20 cellular contexts compared by ENCODE assay signal in the genomic region with DNA sequence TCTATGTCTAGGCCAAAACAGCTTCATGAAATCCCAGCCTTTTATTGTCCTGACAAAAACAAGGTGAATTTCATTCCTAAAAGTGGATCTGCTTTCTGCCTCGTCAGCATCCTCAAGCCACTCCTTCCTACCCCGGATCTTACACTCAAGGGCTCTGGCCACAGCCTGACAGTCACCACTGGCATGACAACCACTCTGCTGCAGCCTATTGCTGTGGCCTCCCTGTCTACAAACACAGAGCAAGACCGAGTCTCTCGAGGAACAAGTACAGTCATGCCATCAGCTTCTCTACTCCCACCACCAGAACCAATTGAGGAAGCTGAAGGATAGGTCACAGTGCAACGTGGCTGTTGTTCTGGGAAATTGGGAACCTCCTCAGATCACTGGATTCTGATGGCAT.
A peak's percentile ranks its signal among the peaks of the same experiment; 100 is the strongest.
DNase-seq lines count a peak whose midpoint lies in the region; ATAC-seq, FAIRE-seq and TF ChIP-seq lines count a peak whose summit lies in the region.
"Had no signal": no experiment of that assay in that cellular context is flagged by ENCODE, and none has a peak within 500 bp of the region (broad histone marks: within the 10 kb centered on the region; RNA-seq: fewer than 3 reads in every experiment).

No MANE protein-coding gene starts in this region.

- peaks cover 38% of the 10 kb centered on the region for H3K36me3 Mint-ChIP-seq in memory B cell

- TF ChIP-seq EP300 in HepG2 (IDR thresholded peaks at IDR 0.05; ENCODE audit: low read depth in 2 of 2, low read length in 2 of 2) (no peak), HepG2 (CRISPR knock-in tag; IDR thresholded peaks at IDR 0.05; ENCODE audit: borderline replicate concordance) (no peak)

- H3K79me2 ChIP-seq in HepG2 (ENCODE audit: insufficient read depth, low read length), result no peaks in the 10 kb centered on the region

- H3K27me3 ChIP-seq in HepG2 (ENCODE audit: control insufficient read depth in 1 of 2, insufficient read depth in 2 of 2, low read length in 2 of 2) (no peaks in the 10 kb centered on the region), right lobe of liver (no peaks in the 10 kb centered on the region), upper lobe of right lung (no peaks in the 10 kb centered on the region)
- H3K27me3 ChIP-seq: breast epithelium, esophagus muscularis mucosa, MG63, SJSA1 had no signal

- H3K27ac ChIP-seq in HepG2 (ENCODE audit: extremely low read length, insufficient read depth, low read length) (no peak overlapping the region), right lobe of liver (no peak overlapping the region), upper lobe of right lung (no peak overlapping the region)
- H3K27ac ChIP-seq: breast epithelium, esophagus muscularis mucosa, SJSA1 had no signal

- TF ChIP-seq POLR2A in HepG2 (IDR thresholded peaks at IDR 0.05; ENCODE audit: insufficient read depth in 1 of 2, low read depth in 2 of 2, low read length in 2 of 2) (no peak), right lobe of liver (IDR thresholded peaks at IDR 0.05) (no peak)

- DNase-seq in HepG2 (ENCODE audit: low spot score) (no peak), right lobe of liver (no peak), UCSD-AML1 (lab: John Stamatoyannopoulos, UW; ENCODE audit: unreplicated experiment) (peak; percentile 51), memory B cell (ENCODE audit: low spot score in 2 of 2) (no peak), upper lobe of right lung (no peak), NOMO-1 treated with dmso at 0.1 percent for 144 hours (lab: John Stamatoyannopoulos, UW; ENCODE audit: unreplicated experiment) (no peak), A172 (ENCODE audit: low spot score) (no peak)
- DNase-seq in stimulated activated CD4-positive, alpha-beta T cell treated with anti-CD3 and anti-CD28 coated beads, Interleukin-12 subunit alpha, Interleukin-12 subunit beta, amount 100 ng/mL, for 4 hours, result no peak
- DNase-seq: activated CD4-positive, alpha-beta T cell treated with anti-CD3 and anti-CD28 coated beads for 48 hours; activated naive CD4-positive, alpha-beta T cell treated with anti-CD3 and anti-CD28 coated beads, Interleukin-2, amount 50 U/mL, for 16 hours; glutamatergic neuron; MG63; NCI-H2029; T-helper 9 cell had no signal

- BruUV-seq in HepG2 (replicated peaks; lab: Mats Ljungman, UMichigan), result no TSS peak

- peaks cover 6% of the 10 kb centered on the region for H3K4me1 Mint-ChIP-seq in memory B cell

- 96% methylated on average over 5 of the region's 5 CpGs for WGBS in HepG2 (ENCODE audit: low lambda C conversion rate)
- WGBS in right lobe of liver (ENCODE audit: insufficient coverage, low coverage, low lambda C conversion rate, missing lambda C conversion rate), result 74% methylated on average over 5 of the region's 5 CpGs

- H3K27me3 Mint-ChIP-seq in memory B cell, result no peaks in the 10 kb centered on the region

- in situ Hi-C loops in HepG2 (cut with HindIII; ENCODE audit: extremely low pct_ligation_motif_present, low pct_unique_long_range_greater_than_20kb), result no loop called here

- H3K9me3 ChIP-seq in HepG2 (ENCODE audit: low read length), result no peaks in the 10 kb centered on the region
- H3K9me3 ChIP-seq in right lobe of liver, result no peaks in the 10 kb centered on the region
- H3K9me3 ChIP-seq in upper lobe of right lung, result no peaks in the 10 kb centered on the region
- H3K9me3 ChIP-seq: breast epithelium, esophagus muscularis mucosa, MG63, SJSA1 had no signal

- POLR2A ChIA-PET in HepG2 (lab: Yijun Ruan, JAX), result no interaction called here

- H3K4me2 ChIP-seq in HepG2 (ENCODE audit: low read depth, low read length), result no peak overlapping the region

- peak overlapping the region; percentile 19 for H3K27ac Mint-ChIP-seq in memory B cell

- no peak for TF ChIP-seq RAD21 in HepG2 (CRISPR knock-in tag; IDR thresholded peaks at IDR 0.05)

- no peak for FAIRE-seq in HepG2 (lab: Jason Lieb, UNC)

- ATAC-seq in HepG2, result no peak
- no peak for ATAC-seq in right lobe of liver
- no peak for ATAC-seq in memory B cell (ENCODE audit: low read depth)
- ATAC-seq in upper lobe of right lung, result peak; percentile 95
- ATAC-seq: GM12878 had no signal

- H3K4me3 Mint-ChIP-seq in memory B cell, result no peak overlapping the region
- H3K4me3 Mint-ChIP-seq: neural crest cell had no signal

- TF ChIP-seq CTCF in HepG2 (CRISPR knock-in tag; IDR thresholded peaks at IDR 0.05), result no peak
- no peak for TF ChIP-seq CTCF in right lobe of liver (IDR thresholded peaks at IDR 0.05)
- TF ChIP-seq CTCF in upper lobe of right lung (IDR thresholded peaks at IDR 0.05), result no peak

- CTCF ChIA-PET in HepG2 (lab: Yijun Ruan, JAX; ENCODE audit: low intra/inter-chr PET ratio, low total read pairs), result no interaction called here

- H3K36me3 ChIP-seq in HepG2 (replicated peaks in 1 of 2; ENCODE audit: control insufficient read depth in 1 of 2, insufficient read depth in 2 of 2, low read length in 2 of 2), result peaks cover 9 to 34% of the 10 kb centered on the region in 2 experiments
- H3K36me3 ChIP-seq in right lobe of liver, result no peaks in the 10 kb centered on the region
- H3K36me3 ChIP-seq in upper lobe of right lung, result no peaks in the 10 kb centered on the region
- H3K36me3 ChIP-seq: breast epithelium, MG63, SJSA1 had no signal

- H3K4me1 ChIP-seq in HepG2 (ENCODE audit: insufficient read depth, low read length), result peaks cover 9% of the 10 kb centered on the region
- peaks cover 0 to 4% (median 0%) of the 10 kb centered on the region in 4 donors for H3K4me1 ChIP-seq in right lobe of liver
- H3K4me1 ChIP-seq in upper lobe of right lung, result no peaks in the 10 kb centered on the region
- H3K4me1 ChIP-seq: breast epithelium, esophagus muscularis mucosa, SJSA1 had no signal

- H4K20me1 ChIP-seq in HepG2 (ENCODE audit: insufficient read depth, low read length), result no peaks in the 10 kb centered on the region

- H3K4me3 ChIP-seq in HepG2 (replicated peaks in 1 of 3; ENCODE audit: insufficient read depth in 1 of 3, low read depth in 2 of 3, low read length in 3 of 3), result no peak overlapping the region
- H3K4me3 ChIP-seq in right lobe of liver, result no peak overlapping the region
- no peak overlapping the region for H3K4me3 ChIP-seq in upper lobe of right lung
- H3K4me3 ChIP-seq: breast epithelium, esophagus muscularis mucosa, GM12878, lung, MG63, SJSA1 had no signal

- no peak overlapping the region for H2AFZ ChIP-seq in HepG2 (ENCODE audit: low read length)

- H3K9me3 Mint-ChIP-seq in memory B cell, result no peaks in the 10 kb centered on the region
- H3K9me3 Mint-ChIP-seq: neural crest cell had no signal

- intact Hi-C loops in HepG2 (cut with micrococcal nuclease; ENCODE audit: unreplicated experiment), result loop anchor here (5.0 kb wide), 1 partner anchor 178 kb away; no protein-coding TSS in a partner anchor
- intact Hi-C loops in right lobe of liver (cut with DNase I), result no loop called here
- intact Hi-C loops in upper lobe of right lung (cut with DNase I), result no loop called here

- no peak overlapping the region for H3K9ac ChIP-seq in HepG2 (ENCODE audit: insufficient read depth, low read depth, low read length)

TF ChIP-seq in HepG2, 621 proteins besides CTCF, POLR2A, EP300 and RAD21:
- TF ChIP-seq MAFK (conservative IDR thresholded peaks at IDR 0.05 in 1 of 2, IDR thresholded peaks at IDR 0.05 in 1 of 2; ENCODE audit: low read length in 2 of 2) (peak; percentile 76 to 89; a peak in 3 of 4 replicates), MAFF (IDR thresholded peaks at IDR 0.05; ENCODE audit: low read depth, low read length) (peak; percentile 78), NPAS2 (CRISPR knock-in tag; IDR thresholded peaks at IDR 0.05; ENCODE audit: borderline replicate concordance) (no peak)
- TF ChIP-seq, protein P1, sequence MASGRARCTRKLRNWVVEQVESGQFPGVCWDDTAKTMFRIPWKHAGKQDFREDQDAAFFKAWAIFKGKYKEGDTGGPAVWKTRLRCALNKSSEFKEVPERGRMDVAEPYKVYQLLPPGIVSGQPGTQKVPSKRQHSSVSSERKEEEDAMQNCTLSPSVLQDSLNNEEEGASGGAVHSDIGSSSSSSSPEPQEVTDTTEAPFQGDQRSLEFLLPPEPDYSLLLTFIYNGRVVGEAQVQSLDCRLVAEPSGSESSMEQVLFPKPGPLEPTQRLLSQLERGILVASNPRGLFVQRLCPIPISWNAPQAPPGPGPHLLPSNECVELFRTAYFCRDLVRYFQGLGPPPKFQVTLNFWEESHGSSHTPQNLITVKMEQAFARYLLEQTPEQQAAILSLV (CRISPR knock-in tag; IDR thresholded peaks at IDR 0.05; ENCODE audit: borderline replicate concordance), result no peak
